In genomic region chr7:127616709-127617108, GRCh38 we compare ENCODE assay signal across 2 cellular contexts.
TF ChIP-seq lines count a peak whose summit lies in the region.

No MANE protein-coding gene starts in this region.

TF ChIP-seq in HCT116, 20 proteins besides CTCF, POLR2A, EP300 and RAD21:
- TF ChIP-seq SRF (IDR thresholded peaks at IDR 0.05; ENCODE audit: low read depth) (no peak), EZH2phosphoT487 (IDR thresholded peaks at IDR 0.05; ENCODE audit: borderline replicate concordance) (0 out of 2 replicates have a peak, but pooled peaks have one; percentile 91), EZH2 (IDR thresholded peaks at IDR 0.05) (peak; percentile 38; the same call in 1 of the 2 replicates)

TF ChIP-seq in endothelial cell of umbilical vein, 7 proteins besides CTCF, POLR2A, EP300 and RAD21:
- TF ChIP-seq MAX (IDR thresholded peaks at IDR 0.05; ENCODE audit: insufficient read depth, insufficient read length) (no peak), GATA2 (IDR thresholded peaks at IDR 0.05; ENCODE audit: insufficient read depth, insufficient read length, low read depth, low read length) (no peak), MYC (IDR thresholded peaks at IDR 0.05; ENCODE audit: low read depth, low read length) (no peak), EZH2 (IDR thresholded peaks at IDR 0.05; ENCODE audit: borderline replicate concordance, low read depth, low read length, severe bottlenecking) (peak; percentile 3)
TF ChIP-seq in endothelial cell of umbilical vein: peak in this region for 1.
